ENCODE assay signal across 8 cellular contexts in genomic region chr2:201234167-201235139, GRCh38. TPM values are rescaled to one million over a fixed set of nuclear protein-coding genes. Genes with fewer than 3 reads are reported as not detected.
DNase-seq lines count a peak whose midpoint lies in the region; ATAC-seq and TF ChIP-seq lines count a peak whose summit lies in the region.

No MANE protein-coding gene starts in this region.

- H3K14ac ChIP-seq in neuronal stem cell (ENCODE audit: low read length), result no peak overlapping the region

- peaks cover 0 to 2% of the 10 kb centered on the region in 2 donors for H3K9me3 Mint-ChIP-seq in activated naive CD4-positive, alpha-beta T cell treated with anti-CD3 and anti-CD28 coated beads, Interleukin-2, amount 50 U/mL, for 72 hours

- H2BK5ac ChIP-seq in neuronal stem cell (ENCODE audit: low read length), result no peak overlapping the region

- H4K8ac ChIP-seq in neuronal stem cell (ENCODE audit: low read depth, low read length), result no peak overlapping the region

- H3K23ac ChIP-seq in neuronal stem cell (ENCODE audit: low read depth, low read length, poor library complexity), result no peak overlapping the region

- H4K91ac ChIP-seq in neuronal stem cell (ENCODE audit: low read depth, low read length, poor library complexity), result no peak overlapping the region

- TF ChIP-seq CTCF in GM06990 (IDR thresholded peaks at IDR 0.05; ENCODE audit: insufficient read depth, low read length, poor library complexity, severe bottlenecking) (no peak), GM13976 (IDR thresholded peaks at IDR 0.05; ENCODE audit: borderline replicate concordance, control extremely low read depth, extremely low read depth, insufficient read depth, missing control alignments) (no peak)

- H2BK12ac ChIP-seq in neuronal stem cell (ENCODE audit: low read length), result no peak overlapping the region

- no peaks in the 10 kb centered on the region for H3K79me1 ChIP-seq in neuronal stem cell (ENCODE audit: low read depth, low read length)

- no peak overlapping the region for H3K9ac ChIP-seq in neuronal stem cell (ENCODE audit: low read depth, low read length, poor library complexity)

- H3K4me1 ChIP-seq in neuronal stem cell (ENCODE audit: control insufficient read depth in 2 of 2, insufficient read depth in 1 of 2, low read depth in 1 of 2, low read length in 2 of 2), result no peaks in the 10 kb centered on the region

- ATAC-seq in HG02642 (IDR thresholded peaks at IDR 0.05; ENCODE audit: poor library complexity, unreplicated experiment), result peak; percentile 5
- peak; percentile 2 to 4 for ATAC-seq in activated naive CD4-positive, alpha-beta T cell treated with anti-CD3 and anti-CD28 coated beads, Interleukin-2, amount 50 U/mL, for 72 hours

- H3K4me3 ChIP-seq in GM06990 (replicated peaks; ENCODE audit: low read depth, low read length), result peak overlapping the region; percentile 73
- no peak overlapping the region for H3K4me3 ChIP-seq in neuronal stem cell (ENCODE audit: low read length in 2 of 2)

- H3K4ac ChIP-seq in neuronal stem cell (ENCODE audit: low read length), result no peak overlapping the region

- no peak overlapping the region for H3K18ac ChIP-seq in neuronal stem cell (ENCODE audit: low read length)

- no peak overlapping the region for H2BK120ac ChIP-seq in neuronal stem cell (ENCODE audit: low read depth, low read length)

- H3K9me3 ChIP-seq in neuronal stem cell (replicated peaks in 1 of 2; ENCODE audit: control insufficient read depth in 2 of 2, insufficient read depth in 1 of 2, low read depth in 1 of 2, low read length in 2 of 2), result peaks cover 0 to 2% of the 10 kb centered on the region in 2 donors

- peak overlapping the region; percentile 78 for H2AFZ ChIP-seq in neuronal stem cell (ENCODE audit: low read length)

- H2BK15ac ChIP-seq in neuronal stem cell (ENCODE audit: low read length), result no peak overlapping the region

- in situ Hi-C loops in GM13976 (cut with MboI; ENCODE audit: low sequenced_read_pairs, unreplicated experiment), result loop anchor here (5.0 kb wide), 1 partner anchor 128 kb away; no protein-coding TSS in a partner anchor

- H3K27me3 ChIP-seq in GM06990 (replicated peaks; ENCODE audit: control insufficient read depth, insufficient read depth, low read length), result no peaks in the 10 kb centered on the region
- H3K27me3 ChIP-seq in neuronal stem cell (ENCODE audit: control insufficient read depth in 3 of 3, insufficient read depth in 3 of 3, low read depth in 1 of 3, low read length in 3 of 3), result no peaks in the 10 kb centered on the region

- peak overlapping the region; percentile 88 to 91 for H3K27ac Mint-ChIP-seq in activated naive CD4-positive, alpha-beta T cell treated with anti-CD3 and anti-CD28 coated beads, Interleukin-2, amount 50 U/mL, for 72 hours

- H3K36me3 Mint-ChIP-seq in activated naive CD4-positive, alpha-beta T cell treated with anti-CD3 and anti-CD28 coated beads, Interleukin-2, amount 50 U/mL, for 72 hours, result peaks cover 25 to 40% of the 10 kb centered on the region in 2 donors

- no peak overlapping the region for H2AK5ac ChIP-seq in neuronal stem cell (ENCODE audit: low read depth, low read length)

- no peak for DNase-seq in GM06990 (ENCODE audit: extremely low read depth, insufficient read length)
- no peak for DNase-seq in activated naive CD4-positive, alpha-beta T cell treated with anti-CD3 and anti-CD28 coated beads, Interleukin-2, amount 50 U/mL, for 72 hours (ENCODE audit: low spot score in 2 of 2)
- DNase-seq in neuronal stem cell (ENCODE audit: low spot score), result no peak
- no peak for DNase-seq in GM13976 (ENCODE audit: low spot score)
- DNase-seq in kidney glomerular epithelial cell (lab: John Stamatoyannopoulos, UW), result no peak
- DNase-seq in amygdala (lab: John Stamatoyannopoulos, UW), result no peak
- DNase-seq in NCI-H2029 (lab: John Stamatoyannopoulos, UW), result no peak

- no peak overlapping the region for H3K27ac ChIP-seq in neuronal stem cell (replicated peaks; ENCODE audit: low read length)

- no peak overlapping the region for H3K4me2 ChIP-seq in neuronal stem cell (ENCODE audit: insufficient read depth, low read length, poor library complexity, severe bottlenecking)

- WGBS in neuronal stem cell (ENCODE audit: extremely low coverage in 2 of 2, insufficient read length in 2 of 2, insufficient replicate concordance in 1 of 2), 2 donors, result no CpG with 5 or more reads among the region's 15 CpGs

- no peaks in the 10 kb centered on the region; the same call in none of the 2 replicates for H3K36me3 ChIP-seq in GM06990 (ENCODE audit: control insufficient read depth, insufficient read depth, low read length)
- H3K36me3 ChIP-seq in neuronal stem cell (replicated peaks in 1 of 2; ENCODE audit: control insufficient read depth in 2 of 2, insufficient read depth in 2 of 2, low read length in 2 of 2), result no peaks in the 10 kb centered on the region

RNA-seq across cellular contexts. Expression of gene CASP8, which starts 25.9 kb away (rescaled TPM):
- 10 to 100 TPM; 40.4 to 74.3 TPM for total RNA-seq in activated naive CD4-positive, alpha-beta T cell treated with anti-CD3 and anti-CD28 coated beads, Interleukin-2, amount 50 U/mL, for 72 hours
- polyA plus RNA-seq in neuronal stem cell (2013, experiment 1 of 2), result 0.20 TPM
- polyA plus RNA-seq in neuronal stem cell (2013, experiment 2 of 2), result 0.12 TPM

RNA-seq across cellular contexts. Expression of gene CASP10, which starts 51.5 kb away (rescaled TPM):
- total RNA-seq in activated naive CD4-positive, alpha-beta T cell treated with anti-CD3 and anti-CD28 coated beads, Interleukin-2, amount 50 U/mL, for 72 hours, result 10 to 100 TPM; 23.5 to 25.1 TPM
- polyA plus RNA-seq in neuronal stem cell (2013, experiment 1 of 2), result 0.10 TPM
- polyA plus RNA-seq in neuronal stem cell (2013, experiment 2 of 2), result 0.17 TPM
